Comparison of ENCODE assay signal across 26 cellular contexts in the genomic region with DNA sequence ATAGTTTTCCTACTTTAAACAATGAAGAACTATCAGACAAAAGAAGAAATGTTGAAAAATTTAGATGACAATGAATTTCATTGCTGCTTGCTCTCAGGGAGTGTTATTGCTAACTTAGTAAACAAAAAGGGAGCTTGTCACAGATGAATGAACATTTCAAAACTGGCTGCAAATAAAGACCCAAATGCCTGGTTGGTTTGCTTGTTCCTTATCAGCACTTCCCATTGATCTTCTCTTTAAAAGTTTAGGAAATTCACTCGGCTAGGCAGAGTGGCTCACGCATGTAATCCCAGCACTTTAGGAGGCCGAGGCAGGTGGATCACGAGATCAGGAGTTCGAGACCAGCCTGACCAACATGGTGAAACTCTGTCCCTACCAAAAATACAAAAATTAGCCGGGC.
"Had no signal": no experiment of that assay in that cellular context is flagged by ENCODE, and none has a peak within 500 bp of the region (broad histone marks: within the 10 kb centered on the region; RNA-seq: fewer than 3 reads in every experiment).

No MANE protein-coding gene starts in this region.

- H3K36me3 ChIP-seq: colonic mucosa, pancreas, uterus had no signal

- H3K4me3 ChIP-seq: colonic mucosa, gastroesophageal sphincter, left ventricle myocardium inferior, mucosa of descending colon, spleen, uterus had no signal

- H3K9me3 ChIP-seq: colonic mucosa, gastroesophageal sphincter, left ventricle myocardium inferior, mucosa of descending colon, pancreas, spleen, uterus had no signal

- H3K27ac ChIP-seq: colonic mucosa, gastroesophageal sphincter, left ventricle myocardium inferior, spleen, uterus had no signal

- FAIRE-seq: bronchial epithelial cell, pancreas had no signal

- H3K4me1 ChIP-seq: colonic mucosa, uterus had no signal

- H3K27me3 ChIP-seq: colonic mucosa, pancreas, spleen, uterus had no signal

- ATAC-seq: activated naive CD8-positive, alpha-beta T cell treated with anti-CD3 and anti-CD28 coated beads, Interleukin-2, amount 50 U/mL, for 24 hours; gastroesophageal sphincter; mucosa of descending colon; right cardiac atrium; T-helper 17 cell had no signal

- H3K36me3 Mint-ChIP-seq: activated naive CD4-positive, alpha-beta T cell treated with anti-CD3 and anti-CD28 coated beads, Interleukin-2, amount 50 U/mL, for 24 hours had no signal

- H3K9me3 Mint-ChIP-seq: activated CD4-positive, alpha-beta memory T cell treated with anti-CD3 and anti-CD28 coated beads, Interleukin-2, amount 10 ng/mL, durations not matched to agents 7 days and 5 days; activated CD4-positive, alpha-beta T cell treated with anti-CD3 and anti-CD28 coated beads, Interleukin-2, amount 10 ng/mL, durations not matched to agents 24 days and 14 days; activated naive CD4-positive, alpha-beta T cell treated with anti-CD3 and anti-CD28 coated beads, Interleukin-2, amount 50 U/mL, for 24 hours; activated naive CD8-positive, alpha-beta T cell treated with anti-CD3 and anti-CD28 coated beads, Interleukin-2, amount 50 U/mL, for 24 hours; activated T-helper 2 cell treated with anti-CD3 and anti-CD28 coated beads, Interferon-gamma antibody, Interleukin-2, Interleukin-4, amounts not matched to agents 10 μg/mL and 5 μg/mL and 100 μg/mL, durations not matched to agents 14 hours and 24 hours and 36 hours; nephron progenitor cell; type B pancreatic cell had no signal

- H3K27ac Mint-ChIP-seq: activated CD4-positive, alpha-beta memory T cell treated with anti-CD3 and anti-CD28 coated beads, Interleukin-2, amount 10 ng/mL, durations not matched to agents 7 days and 5 days; activated CD4-positive, alpha-beta T cell treated with anti-CD3 and anti-CD28 coated beads, Interleukin-2, amount 10 ng/mL, durations not matched to agents 24 days and 14 days; activated naive CD4-positive, alpha-beta T cell treated with anti-CD3 and anti-CD28 coated beads, Interleukin-2, amount 50 U/mL, for 24 hours; activated naive CD8-positive, alpha-beta T cell treated with anti-CD3 and anti-CD28 coated beads, Interleukin-2, amount 50 U/mL, for 24 hours; activated T-helper 2 cell treated with anti-CD3 and anti-CD28 coated beads, Interferon-gamma antibody, Interleukin-2, Interleukin-4, amounts not matched to agents 10 μg/mL and 5 μg/mL and 100 μg/mL, durations not matched to agents 14 hours and 24 hours and 36 hours; nephron progenitor cell; T-helper 17 cell; type B pancreatic cell had no signal

- H3K27me3 Mint-ChIP-seq: activated naive CD8-positive, alpha-beta T cell treated with anti-CD3 and anti-CD28 coated beads, Interleukin-2, amount 50 U/mL, for 24 hours; type B pancreatic cell had no signal

- H3K4me1 Mint-ChIP-seq: activated CD4-positive, alpha-beta memory T cell treated with anti-CD3 and anti-CD28 coated beads, Interleukin-2, amount 10 ng/mL, durations not matched to agents 7 days and 5 days; activated CD4-positive, alpha-beta T cell treated with anti-CD3 and anti-CD28 coated beads, Interleukin-2, amount 10 ng/mL, durations not matched to agents 24 days and 14 days; activated naive CD4-positive, alpha-beta T cell treated with anti-CD3 and anti-CD28 coated beads, Interleukin-2, amount 50 U/mL, for 24 hours; activated naive CD8-positive, alpha-beta T cell treated with anti-CD3 and anti-CD28 coated beads, Interleukin-2, amount 50 U/mL, for 24 hours; T-helper 17 cell had no signal

- DNase-seq: activated CD4-positive, alpha-beta memory T cell treated with anti-CD3 and anti-CD28 coated beads, Interleukin-2, amount 10 ng/mL, durations not matched to agents 7 days and 5 days; activated CD4-positive, alpha-beta T cell treated with anti-CD3 and anti-CD28 coated beads, Interleukin-2, amount 10 ng/mL, durations not matched to agents 24 days and 14 days; activated CD4-positive, CD25-positive, alpha-beta regulatory T cell treated with anti-CD3 and anti-CD28 coated beads, Interleukin-2, amount 50 U/mL, for 72 hours; activated naive CD8-positive, alpha-beta T cell treated with anti-CD3 and anti-CD28 coated beads, Interleukin-2, amount 50 U/mL, for 24 hours; activated T-cell treated with anti-CD3 and anti-CD28 coated beads, Interleukin-2, amount 50 U/mL, for 48 hours; amygdala; colonic mucosa; effector memory CD4-positive, alpha-beta T cell; head of caudate nucleus; hippocampal formation; left ventricle myocardium inferior; mucosa of descending colon; nephron progenitor cell; nucleus accumbens; pancreas; right cardiac atrium; spleen; stimulated activated naive CD4-positive, alpha-beta T cell treated with Interleukin-2 at 50 U/mL for 16 hours; T-helper 17 cell; T1000; uterus had no signal

- H3K4me3 Mint-ChIP-seq: activated CD4-positive, alpha-beta memory T cell treated with anti-CD3 and anti-CD28 coated beads, Interleukin-2, amount 10 ng/mL, durations not matched to agents 7 days and 5 days; activated CD4-positive, alpha-beta T cell treated with anti-CD3 and anti-CD28 coated beads, Interleukin-2, amount 10 ng/mL, durations not matched to agents 24 days and 14 days; activated naive CD4-positive, alpha-beta T cell treated with anti-CD3 and anti-CD28 coated beads, Interleukin-2, amount 50 U/mL, for 24 hours; activated naive CD8-positive, alpha-beta T cell treated with anti-CD3 and anti-CD28 coated beads, Interleukin-2, amount 50 U/mL, for 24 hours; nephron progenitor cell; T-helper 17 cell had no signal
